ENCODE assay signal across 8 cellular contexts in genomic region chr7:41069635-41070034, GRCh38.
"Had no signal": no experiment of that assay in that cellular context is flagged by ENCODE, and none has a peak within 500 bp of the region (broad histone marks: within the 10 kb centered on the region; RNA-seq: fewer than 3 reads in every experiment).

No MANE protein-coding gene starts in this region.

- H3K27ac Mint-ChIP-seq: GM23338, H9, HFFc6 had no signal

- H3K4me1 ChIP-seq: HAP-1 had no signal

- H3K36me3 ChIP-seq: HAP-1 had no signal

- H3K27ac ChIP-seq: GM23248 had no signal

- H2AFZ ChIP-seq: GM23248, GM23338 had no signal

- H3K4me1 Mint-ChIP-seq: GM23338, H9 had no signal

- DNase-seq: GM23248, GOT3, H7, H9, HCEC 1CT, HFFc6 had no signal

- H3K4me3 ChIP-seq: GM23248, GM23338, HAP-1 had no signal

- H3K4me3 Mint-ChIP-seq: GM23338, H9, HFFc6 had no signal

- H3K9ac ChIP-seq: GM23248 had no signal

- H3K9me3 ChIP-seq: HAP-1 had no signal

- H3K4me2 ChIP-seq: GM23338 had no signal
